ENCODE assay signal across 8 cellular contexts in genomic region chr5:175696139-175696854, GRCh38. TPM values are rescaled to one million over a fixed set of nuclear protein-coding genes. Genes with fewer than 3 reads are reported as not detected.
DNase-seq lines count a peak whose midpoint lies in the region; ATAC-seq and TF ChIP-seq lines count a peak whose summit lies in the region.

No MANE protein-coding gene starts in this region.

- intact Hi-C loops in CD4-positive, alpha-beta T cell (cut with DNase I, micrococcal nuclease): loop anchor here (1.0 to 10.0 kb wide), 3 partner anchors 44 to 741 kb away; no protein-coding TSS in a partner anchor

- ATAC-seq in CD4-positive, alpha-beta T cell (ENCODE audit: poor library complexity): peak; percentile 80
- peak; percentile 76 for ATAC-seq in activated naive CD8-positive, alpha-beta T cell treated with anti-CD3 and anti-CD28 coated beads, Interleukin-2, amount 50 U/mL, for 24 hours
- no peak for ATAC-seq in HG02588 (IDR thresholded peaks at IDR 0.05; ENCODE audit: unreplicated experiment)
- no peak for ATAC-seq in GM21367 (IDR thresholded peaks at IDR 0.05; ENCODE audit: unreplicated experiment)

- DNase-seq in CD4-positive, alpha-beta T cell: peak; percentile 50 to 79 (median 64)
- DNase-seq in HT1080 (ENCODE audit: low read depth): peak; percentile 86
- DNase-seq in activated naive CD8-positive, alpha-beta T cell treated with anti-CD3 and anti-CD28 coated beads, Interleukin-2, amount 50 U/mL, for 24 hours: peak; percentile 86
- peak; percentile 52 for DNase-seq in stimulated activated CD8-positive, alpha-beta memory T cell treated with anti-CD3 and anti-CD28 coated beads, Interleukin-12 subunit alpha, Interleukin-12 subunit beta, amount 100 ng/mL, for 24 hours (ENCODE audit: extremely low read depth)

- no peak overlapping the region for H3K27ac ChIP-seq in CD4-positive, alpha-beta T cell (ENCODE audit: low read depth, low read length)
- peak overlapping the region; percentile 42 for H3K27ac ChIP-seq in layer of hippocampus (ENCODE audit: low read depth, low read length)

- H3K27ac Mint-ChIP-seq in CD4-positive, alpha-beta T cell: peak overlapping the region; percentile 61
- H3K27ac Mint-ChIP-seq in T-helper 1 cell treated with Interleukin-12 subunit alpha and Interleukin-12 subunit beta and Interleukin-4 antibody, amounts not matched to agents 30 μg/mL and 1 μg/mL, for 36 hours: peak overlapping the region; percentile 65
- H3K27ac Mint-ChIP-seq in activated naive CD8-positive, alpha-beta T cell treated with anti-CD3 and anti-CD28 coated beads, Interleukin-2, amount 50 U/mL, for 24 hours: peak overlapping the region; percentile 70

- H3K36me3 Mint-ChIP-seq in CD4-positive, alpha-beta T cell (ENCODE audit: low read depth): peaks cover 33% of the 10 kb centered on the region
- H3K36me3 Mint-ChIP-seq in T-helper 1 cell treated with Interleukin-12 subunit alpha and Interleukin-12 subunit beta and Interleukin-4 antibody, amounts not matched to agents 30 μg/mL and 1 μg/mL, for 36 hours (ENCODE audit: low read depth): peaks cover 26% of the 10 kb centered on the region
- peaks cover 39% of the 10 kb centered on the region for H3K36me3 Mint-ChIP-seq in activated naive CD8-positive, alpha-beta T cell treated with anti-CD3 and anti-CD28 coated beads, Interleukin-2, amount 50 U/mL, for 24 hours (ENCODE audit: low read depth)

- H3K9me3 ChIP-seq in CD4-positive, alpha-beta T cell (ENCODE audit: control insufficient read depth, low read length): no peaks in the 10 kb centered on the region

- no peaks in the 10 kb centered on the region for H3K27me3 Mint-ChIP-seq in CD4-positive, alpha-beta T cell
- no peaks in the 10 kb centered on the region for H3K27me3 Mint-ChIP-seq in T-helper 1 cell treated with Interleukin-12 subunit alpha and Interleukin-12 subunit beta and Interleukin-4 antibody, amounts not matched to agents 30 μg/mL and 1 μg/mL, for 36 hours (ENCODE audit: low read depth)
- H3K27me3 Mint-ChIP-seq in activated naive CD8-positive, alpha-beta T cell treated with anti-CD3 and anti-CD28 coated beads, Interleukin-2, amount 50 U/mL, for 24 hours: no peaks in the 10 kb centered on the region

- CTCF ChIA-PET in CD4-positive, alpha-beta T cell (lab: Charles Lee): interaction anchor here (1.1 to 2.4 kb wide), 2 partner anchors 160 to 162 kb away, joined by 3 to 13 read pairs; no protein-coding TSS in a partner anchor

- H3K4me3 Mint-ChIP-seq in CD4-positive, alpha-beta T cell: peak overlapping the region; percentile 18
- H3K4me3 Mint-ChIP-seq in T-helper 1 cell treated with Interleukin-12 subunit alpha and Interleukin-12 subunit beta and Interleukin-4 antibody, amounts not matched to agents 30 μg/mL and 1 μg/mL, for 36 hours: peak overlapping the region; percentile 26
- peak overlapping the region; percentile 24 for H3K4me3 Mint-ChIP-seq in activated naive CD8-positive, alpha-beta T cell treated with anti-CD3 and anti-CD28 coated beads, Interleukin-2, amount 50 U/mL, for 24 hours

- TF ChIP-seq CTCF in CD4-positive, alpha-beta T cell (IDR thresholded peaks at IDR 0.05): peak; percentile 88

- H3K27me3 ChIP-seq in CD4-positive, alpha-beta T cell (ENCODE audit: control insufficient read depth, insufficient read depth, low read length): no peaks in the 10 kb centered on the region
- H3K27me3 ChIP-seq in layer of hippocampus (ENCODE audit: control insufficient read depth, insufficient read depth, low read length): no peaks in the 10 kb centered on the region

- POLR2A ChIA-PET in CD4-positive, alpha-beta T cell (lab: Charles Lee): interaction anchor here (1.1 kb wide), 1 partner anchor 44 kb away, joined by 3 read pairs; no protein-coding TSS in a partner anchor

- no peaks in the 10 kb centered on the region for H3K9me3 Mint-ChIP-seq in CD4-positive, alpha-beta T cell
- H3K9me3 Mint-ChIP-seq in T-helper 1 cell treated with Interleukin-12 subunit alpha and Interleukin-12 subunit beta and Interleukin-4 antibody, amounts not matched to agents 30 μg/mL and 1 μg/mL, for 36 hours: no peaks in the 10 kb centered on the region
- H3K9me3 Mint-ChIP-seq in activated naive CD8-positive, alpha-beta T cell treated with anti-CD3 and anti-CD28 coated beads, Interleukin-2, amount 50 U/mL, for 24 hours: no peaks in the 10 kb centered on the region

- peaks cover 53% of the 10 kb centered on the region for H3K4me1 Mint-ChIP-seq in CD4-positive, alpha-beta T cell (ENCODE audit: low read depth)
- H3K4me1 Mint-ChIP-seq in T-helper 1 cell treated with Interleukin-12 subunit alpha and Interleukin-12 subunit beta and Interleukin-4 antibody, amounts not matched to agents 30 μg/mL and 1 μg/mL, for 36 hours (ENCODE audit: low read depth): peaks cover 30% of the 10 kb centered on the region
- peaks cover 18% of the 10 kb centered on the region for H3K4me1 Mint-ChIP-seq in activated naive CD8-positive, alpha-beta T cell treated with anti-CD3 and anti-CD28 coated beads, Interleukin-2, amount 50 U/mL, for 24 hours

RNA-seq across cellular contexts. Expression of gene HRH2, which starts 38.4 kb away (rescaled TPM):
- 1 to 10 TPM; 2.9 to 3.4 TPM for total RNA-seq in CD4-positive, alpha-beta T cell
- total RNA-seq in HT1080 (2014; rRNA removed; shearing (Covaris generic)): 2.8 and 4.1 TPM in 2 replicates
- polyA plus RNA-seq in HT1080 (2015; cell fraction: cytosol; rRNA removed): 1.3 and 2.1 TPM in 2 replicates
- polyA plus RNA-seq in HT1080 (2015; cell fraction: nucleus; rRNA removed): 0.90 and 1.4 TPM in 2 replicates

Comparison
In these comparisons a context has a peak if more than half of its experiments do, and no peak if none do; other contexts are left out.
1. ATAC-seq: peak in CD4-positive, alpha-beta T cell (single experiment) and activated naive CD8-positive, alpha-beta T cell treated with anti-CD3 and anti-CD28 coated beads, Interleukin-2, amount 50 U/mL, for 24 hours (single experiment); none in HG02588 (single experiment) and GM21367 (single experiment).
2. Peak in every context shown above with its lines, with median percentiles within 50 percentile points of each other: DNase-seq, H3K27ac Mint-ChIP-seq and H3K4me3 Mint-ChIP-seq.